Comparison of ENCODE assay signal across 27 cellular contexts in the genomic region with DNA sequence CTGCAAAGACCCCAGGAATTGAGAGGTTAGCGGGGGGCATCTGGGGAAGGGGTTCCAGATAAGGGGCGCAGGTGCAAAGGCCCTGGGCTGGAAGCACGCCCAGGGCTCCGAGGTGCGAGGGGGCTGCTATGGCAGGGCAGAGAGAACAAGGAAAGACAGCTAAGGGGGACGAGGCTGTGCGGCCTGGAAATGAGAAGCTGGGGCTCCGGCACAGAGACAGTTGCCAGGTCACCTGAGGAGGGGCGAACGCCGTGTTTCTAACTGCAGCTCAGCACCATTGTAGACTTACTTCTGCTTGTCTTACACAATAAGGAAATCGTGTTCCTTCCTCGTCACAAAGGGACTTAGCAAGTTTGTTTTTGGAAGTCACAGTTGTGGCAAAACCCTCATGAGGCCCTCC.
DNase-seq lines count a peak whose midpoint lies in the region; ATAC-seq and TF ChIP-seq lines count a peak whose summit lies in the region.
"Had no signal": no experiment of that assay in that cellular context is flagged by ENCODE, and none has a peak within 500 bp of the region (broad histone marks: within the 10 kb centered on the region; RNA-seq: fewer than 3 reads in every experiment).

No MANE protein-coding gene starts in this region.

- H3K27me3 ChIP-seq in HL-60 (ENCODE audit: insufficient read depth, poor library complexity, severe bottlenecking) (no peaks in the 10 kb centered on the region), mesendoderm (ENCODE audit: insufficient read depth, low read length, poor library complexity) (no peaks in the 10 kb centered on the region)
- H3K27me3 ChIP-seq: body of pancreas had no signal

- no peak for TF ChIP-seq CTCF in HL-60 (IDR thresholded peaks at IDR 0.05; ENCODE audit: insufficient read depth, low read length)

- peak overlapping the region; percentile 15 for H2AK5ac ChIP-seq in mesendoderm (ENCODE audit: low read length)

- no peaks in the 10 kb centered on the region for H3K79me2 ChIP-seq in mesendoderm (ENCODE audit: control insufficient read depth, insufficient read depth, low read length)

- H3K56ac ChIP-seq in mesendoderm (ENCODE audit: low read length), result no peak overlapping the region

- H2BK15ac ChIP-seq in mesendoderm (replicated peaks; ENCODE audit: low read depth), result no peak overlapping the region

- H3K36me3 ChIP-seq in mesendoderm (ENCODE audit: control insufficient read depth, insufficient read depth, low read length), result no peaks in the 10 kb centered on the region
- H3K36me3 ChIP-seq: esophagus muscularis mucosa, heart left ventricle, suprapubic skin had no signal

- no peak overlapping the region for H2BK120ac ChIP-seq in mesendoderm (ENCODE audit: low read depth, low read length)

- H2BK5ac ChIP-seq in mesendoderm (ENCODE audit: low read length), result no peak overlapping the region

- H3K4ac ChIP-seq in mesendoderm (ENCODE audit: low read depth, low read length), result no peak overlapping the region

- ATAC-seq in Right ventricle myocardium inferior, result no peak
- ATAC-seq in GM18520 (IDR thresholded peaks at IDR 0.05; ENCODE audit: unreplicated experiment), result no peak
- ATAC-seq: A549; activated CD8-positive, alpha-beta T cell treated with anti-CD3 and anti-CD28 coated beads, Interleukin-2, amount 10 ng/mL, durations not matched to agents 7 days and 5 days; body of pancreas; GM12878; SK-N-SH treated with all-trans-retinoic acid at 6 μM for 48 hours had no signal

- H3K4me1 ChIP-seq in mesendoderm (ENCODE audit: control insufficient read depth, low read depth, low read length), result peaks cover 3% of the 10 kb centered on the region
- H3K4me1 ChIP-seq: A549, body of pancreas, esophagus muscularis mucosa, suprapubic skin had no signal

- intact Hi-C loops in Right ventricle myocardium inferior (cut with DNase I), result no loop called here

- no peak overlapping the region for H3K4me2 ChIP-seq in mesendoderm (ENCODE audit: low read length)
- H3K4me2 ChIP-seq: A549 had no signal

- no peak overlapping the region for H4K8ac ChIP-seq in mesendoderm (ENCODE audit: low read depth, low read length)

- no CpG with 5 or more reads among the region's 13 CpGs for WGBS in mesendoderm (ENCODE audit: extremely low coverage, insufficient coverage, low lambda C conversion rate)

- no peak overlapping the region for H3K18ac ChIP-seq in mesendoderm (ENCODE audit: low read length)

- H3K4me3 ChIP-seq in HL-60 (replicated peaks; ENCODE audit: insufficient read depth, low read length) (no peak overlapping the region), mesendoderm (ENCODE audit: low read length) (no peak overlapping the region)
- H3K4me3 ChIP-seq: A549, body of pancreas, esophagus muscularis mucosa, GM12878, heart left ventricle, suprapubic skin had no signal

- DNase-seq in AML-193 (lab: John Stamatoyannopoulos, UW) (peak; percentile 61 to 65), HL-60 (ENCODE audit: low read depth in 1 of 2, low spot score in 1 of 2) (peak; percentile 50 to 73), SKM-1 (lab: John Stamatoyannopoulos, UW; ENCODE audit: unreplicated experiment) (peak; percentile 50), mesendoderm (no peak), Right ventricle myocardium inferior (ENCODE audit: missing footprints) (no peak), retina (no peak), NCI-H1048 (lab: John Stamatoyannopoulos, UW) (no peak)
- DNase-seq: activated CD8-positive, alpha-beta T cell treated with anti-CD3 and anti-CD28 coated beads, Interleukin-2, amount 10 ng/mL, durations not matched to agents 7 days and 5 days; activated naive CD4-positive, alpha-beta T cell treated with anti-CD3 and anti-CD28 coated beads, Interleukin-2, amount 10 ng/mL, durations not matched to agents 7 days and 5 days; CD8-positive, alpha-beta memory T cell; foreskin fibroblast; HCEC 1CT; heart left ventricle; IMR-90; NCI-H1105; NCI-H187; NCI-H2171; NCI-H510A treated with DMSO at 0.1 percent for 48 hours; Right ventricle myocardium superior; stimulated activated naive CD4-positive, alpha-beta T cell had no signal

- H3K9ac ChIP-seq in mesendoderm (ENCODE audit: low read length), result no peak overlapping the region

- H3K23ac ChIP-seq in mesendoderm (ENCODE audit: low read length), result no peak overlapping the region

- no peak overlapping the region for H4K5ac ChIP-seq in mesendoderm (ENCODE audit: low read length)

- no peaks in the 10 kb centered on the region for H3K79me1 ChIP-seq in mesendoderm (ENCODE audit: low read length)

- H3K27ac ChIP-seq in HL-60 (replicated peaks) (peak overlapping the region; percentile 53), mesendoderm (ENCODE audit: low read depth, low read length) (peak overlapping the region; percentile 77)
- H3K27ac ChIP-seq: A549, body of pancreas, esophagus muscularis mucosa, heart left ventricle, suprapubic skin had no signal

Comparison
In these comparisons a context has a peak if more than half of its experiments do, and no peak if none do; other contexts are left out.
1. DNase-seq: peak in AML-193 (2 of 2), HL-60 (2 of 2) and SKM-1 (single experiment); none in mesendoderm (single experiment), Right ventricle myocardium inferior (single experiment), retina (single experiment) and NCI-H1048 (single experiment).